ENCODE assay signal across 15 cellular contexts in genomic region chr17:80738406-80738805, GRCh38.
A peak's percentile ranks its signal among the peaks of the same experiment; 100 is the strongest.
DNase-seq lines count a peak whose midpoint lies in the region; ATAC-seq, FAIRE-seq and TF ChIP-seq lines count a peak whose summit lies in the region.
"Had no signal": no experiment of that assay in that cellular context is flagged by ENCODE, and none has a peak within 500 bp of the region (broad histone marks: within the 10 kb centered on the region; RNA-seq: fewer than 3 reads in every experiment).

No MANE protein-coding gene starts in this region.

- CTCF ChIA-PET in activated naive CD4-positive, alpha-beta T cell treated with anti-CD3 and anti-CD28 coated beads, Interleukin-2, amount 10 ng/mL, durations not matched to agents 7 days and 5 days (lab: Charles Lee): no interaction called here
- CTCF ChIA-PET in GM12878 (lab: Yijun Ruan, JAX) (interaction anchor here (1.5 to 2.0 kb wide), 2 partner anchors 35 to 95 kb away, joined by 6 to 7 read pairs; no protein-coding TSS in a partner anchor), A673 (lab: Charles Lee) (no interaction called here)

- no peak for TF ChIP-seq RAD21 in GM12878 (IDR thresholded peaks at IDR 0.05; ENCODE audit: insufficient read depth, low read depth, low read length)

- DNase-seq in activated naive CD4-positive, alpha-beta T cell treated with anti-CD3 and anti-CD28 coated beads, Interleukin-2, amount 10 ng/mL, durations not matched to agents 7 days and 5 days: no peak
- DNase-seq in activated naive CD4-positive, alpha-beta T cell treated with anti-CD3 and anti-CD28 coated beads, Interleukin-2, amount 50 U/mL, for 16 hours: no peak
- DNase-seq in NOMO-1 treated with DMSO at 0.1 percent for 48 hours (lab: John Stamatoyannopoulos, UW; ENCODE audit: unreplicated experiment) (peak; percentile 91), GM12878 (ENCODE audit: low read depth, low spot score) (peak; percentile 34), activated gamma-delta T cell (lab: John Stamatoyannopoulos, UW) (no peak), A673 (ENCODE audit: low spot score) (no peak), DMS53 treated with DMSO at 0.1 percent for 48 hours (lab: John Stamatoyannopoulos, UW; ENCODE audit: unreplicated experiment) (no peak)
- DNase-seq: activated CD4-positive, alpha-beta T cell treated with anti-CD3 and anti-CD28 coated beads, Interleukin-2, amount 50 U/mL, for 48 hours; NCI-H1417 treated with DMSO at 0.1 percent for 48 hours; NCI-H526 treated with DMSO at 0.1 percent for 48 hours; stimulated activated CD4-positive, alpha-beta T cell treated with anti-CD3 and anti-CD28 coated beads, Interleukin-2, amount 100 ng/mL, for 48 hours had no signal

- peak overlapping the region; percentile 72 for H3K4me2 ChIP-seq in GM12878 (ENCODE audit: control insufficient read depth, insufficient read depth)

- peaks cover 28% of the 10 kb centered on the region for H3K4me1 ChIP-seq in GM12878 (ENCODE audit: control insufficient read depth, insufficient read depth, low read length)
- no peaks in the 10 kb centered on the region for H3K4me1 ChIP-seq in A673 (ENCODE audit: insufficient read depth, low read length, poor library complexity, severe bottlenecking)

- H3K27me3 Mint-ChIP-seq in activated naive CD4-positive, alpha-beta T cell treated with anti-CD3 and anti-CD28 coated beads, Interleukin-2, amount 10 ng/mL, durations not matched to agents 7 days and 5 days: no peaks in the 10 kb centered on the region
- no peaks in the 10 kb centered on the region for H3K27me3 Mint-ChIP-seq in stimulated activated naive CD8-positive, alpha-beta T cell treated with anti-CD3 and anti-CD28 coated beads, Interleukin-15, Interleukin-2, amounts not matched to agents 100 ng/mL and 50 ng/mL, for 24 hours

- peak; percentile 85 for FAIRE-seq in GM12878 (lab: Jason Lieb, UNC)
- FAIRE-seq: colon had no signal

- no peak for TF ChIP-seq EP300 in GM12878 (IDR thresholded peaks at IDR 0.05; ENCODE audit: borderline replicate concordance in 1 of 2, control insufficient read depth in 1 of 2, low read depth in 2 of 2, low read length in 2 of 2)

- peak overlapping the region; percentile 38 for H3K9ac ChIP-seq in GM12878 (ENCODE audit: control insufficient read depth, insufficient read depth, low read length)

- H3K4me1 Mint-ChIP-seq in activated naive CD4-positive, alpha-beta T cell treated with anti-CD3 and anti-CD28 coated beads, Interleukin-2, amount 10 ng/mL, durations not matched to agents 7 days and 5 days: peaks cover 81% of the 10 kb centered on the region
- H3K4me1 Mint-ChIP-seq in stimulated activated naive CD8-positive, alpha-beta T cell treated with anti-CD3 and anti-CD28 coated beads, Interleukin-15, Interleukin-2, amounts not matched to agents 100 ng/mL and 50 ng/mL, for 24 hours (ENCODE audit: low read depth): peaks cover 76% of the 10 kb centered on the region

- H3K27me3 ChIP-seq in GM12878 (replicated peaks in 1 of 2; ENCODE audit: control insufficient read depth in 2 of 2, insufficient read depth in 2 of 2, low read length in 1 of 2) (no peaks in the 10 kb centered on the region), A673 (replicated peaks; ENCODE audit: insufficient read depth, low read depth, low read length, poor library complexity) (no peaks in the 10 kb centered on the region)
- H3K27me3 ChIP-seq: SJSA1 had no signal

- H3K4me3 Mint-ChIP-seq in activated naive CD4-positive, alpha-beta T cell treated with anti-CD3 and anti-CD28 coated beads, Interleukin-2, amount 10 ng/mL, durations not matched to agents 7 days and 5 days: no peak overlapping the region
- H3K4me3 Mint-ChIP-seq in stimulated activated naive CD8-positive, alpha-beta T cell treated with anti-CD3 and anti-CD28 coated beads, Interleukin-15, Interleukin-2, amounts not matched to agents 100 ng/mL and 50 ng/mL, for 24 hours: peak overlapping the region; percentile 54

- H3K27ac ChIP-seq in GM12878 (ENCODE audit: control insufficient read depth, insufficient read depth) (peak overlapping the region; percentile 76), A673 (ENCODE audit: low read depth, low read length, poor library complexity, severe bottlenecking) (no peak overlapping the region)
- H3K27ac ChIP-seq: SJSA1 had no signal

- H3K27ac Mint-ChIP-seq in activated naive CD4-positive, alpha-beta T cell treated with anti-CD3 and anti-CD28 coated beads, Interleukin-2, amount 10 ng/mL, durations not matched to agents 7 days and 5 days: peak overlapping the region; percentile 89
- H3K27ac Mint-ChIP-seq in stimulated activated naive CD8-positive, alpha-beta T cell treated with anti-CD3 and anti-CD28 coated beads, Interleukin-15, Interleukin-2, amounts not matched to agents 100 ng/mL and 50 ng/mL, for 24 hours: peak overlapping the region; percentile 79

- RAD21 ChIA-PET in GM12878 (lab: Charles Lee; ENCODE audit: unreplicated experiment): interaction anchor here (1.5 to 2.1 kb wide), 2 partner anchors 139 to 211 kb away, joined by 4 to 7 read pairs; no protein-coding TSS in a partner anchor

- WGBS in GM12878 (ENCODE audit: insufficient coverage, insufficient replicate concordance, low lambda C conversion rate, missing lambda C conversion rate): 82% methylated on average over 7 of the region's 7 CpGs

- POLR2A ChIA-PET in GM12878 (lab: Charles Lee): no interaction called here
- POLR2A ChIA-PET in A673 (lab: Charles Lee; ENCODE audit: low non-redundant PET): no interaction called here

- peak overlapping the region; percentile 51 for H2AFZ ChIP-seq in GM12878 (ENCODE audit: control insufficient read depth, low read depth, low read length)

- peaks cover 2 to 5% of the 10 kb centered on the region in 2 experiments; a peak in 3 of 4 replicates for H3K36me3 ChIP-seq in GM12878 (ENCODE audit: control insufficient read depth in 2 of 2, insufficient read depth in 2 of 2, low read length in 1 of 2)
- no peaks in the 10 kb centered on the region for H3K36me3 ChIP-seq in A673 (ENCODE audit: insufficient read depth, low read length, poor library complexity, severe bottlenecking)

- peaks cover 2% of the 10 kb centered on the region for H3K9me3 Mint-ChIP-seq in activated naive CD4-positive, alpha-beta T cell treated with anti-CD3 and anti-CD28 coated beads, Interleukin-2, amount 10 ng/mL, durations not matched to agents 7 days and 5 days
- H3K9me3 Mint-ChIP-seq in stimulated activated naive CD8-positive, alpha-beta T cell treated with anti-CD3 and anti-CD28 coated beads, Interleukin-15, Interleukin-2, amounts not matched to agents 100 ng/mL and 50 ng/mL, for 24 hours: no peaks in the 10 kb centered on the region

- TF ChIP-seq POLR2A in GM12878 (IDR thresholded peaks at IDR 0.05; ENCODE audit: low read depth, low read length): no peak

- TF ChIP-seq CTCF in GM12878 (IDR thresholded peaks at IDR 0.05 in 2 of 3, conservative IDR thresholded peaks at IDR 0.05 in 1 of 3; ENCODE audit: control insufficient read depth in 2 of 3, extremely low read depth in 1 of 3, insufficient read depth in 1 of 3, low read depth in 3 of 3, low read length in 3 of 3): no peak
- TF ChIP-seq CTCF in A673 (conservative IDR thresholded peaks at IDR 0.05; ENCODE audit: low read depth, low read length): no peak

- peak; percentile 52 for ATAC-seq in GM12878
- ATAC-seq: HCT116 had no signal

- intact Hi-C loops in GM12878 (cut with micrococcal nuclease; ENCODE audit: unreplicated experiment) (loop anchor here (5.0 to 10.0 kb wide), 3 partner anchors 44 to 314 kb away; no protein-coding TSS in a partner anchor), A673 (cut with micrococcal nuclease; ENCODE audit: unreplicated experiment) (no loop called here)

- no peaks in the 10 kb centered on the region for H4K20me1 ChIP-seq in GM12878 (ENCODE audit: control insufficient read depth, insufficient read depth)

- SMC1A ChIA-PET in GM12878 (lab: Charles Lee; ENCODE audit: uncharacterized antibody, unreplicated experiment): interaction anchor here (3.2 to 4.9 kb wide), 3 partner anchors 53 to 133 kb away, joined by 14 to 24 read pairs (median 17); no protein-coding TSS in a partner anchor

- BruUV-seq in GM12878 (replicated peaks; lab: Mats Ljungman, UMichigan) (no TSS peak), A673 (replicated peaks; lab: Mats Ljungman, UMichigan) (no TSS peak)

- H3K79me2 ChIP-seq in GM12878 (ENCODE audit: control insufficient read depth, insufficient read depth, low read length): peaks cover 3% of the 10 kb centered on the region; the same call in 1 of the 2 replicates

- in situ Hi-C loops in GM12878 (cut with MboI): no loop called here

- no peaks in the 10 kb centered on the region; the same call in 2 of the 3 replicates for H3K9me3 ChIP-seq in GM12878 (replicated peaks; ENCODE audit: control insufficient read depth, insufficient read depth, low read length)
- no peaks in the 10 kb centered on the region for H3K9me3 ChIP-seq in A673 (ENCODE audit: low read depth, low read length, poor library complexity, severe bottlenecking)
- H3K9me3 ChIP-seq: SJSA1 had no signal

- H3K4me3 ChIP-seq in GM12878 (peak overlapping the region; percentile 51; the same call in 1 of the 2 replicates), A673 (ENCODE audit: low read depth, low read length, poor library complexity, severe bottlenecking) (no peak overlapping the region)
- H3K4me3 ChIP-seq: SJSA1 had no signal

- peaks cover 57% of the 10 kb centered on the region for H3K36me3 Mint-ChIP-seq in activated naive CD4-positive, alpha-beta T cell treated with anti-CD3 and anti-CD28 coated beads, Interleukin-2, amount 10 ng/mL, durations not matched to agents 7 days and 5 days
- H3K36me3 Mint-ChIP-seq in stimulated activated naive CD8-positive, alpha-beta T cell treated with anti-CD3 and anti-CD28 coated beads, Interleukin-15, Interleukin-2, amounts not matched to agents 100 ng/mL and 50 ng/mL, for 24 hours (ENCODE audit: low read depth): peaks cover 46% of the 10 kb centered on the region

TF ChIP-seq in GM12878, 131 proteins besides CTCF, POLR2A, EP300 and RAD21:
- peak; percentile 5; the same call in 1 of the 2 replicates for TF ChIP-seq SPI1 (IDR thresholded peaks at IDR 0.05; ENCODE audit: borderline replicate concordance, insufficient read depth, low read depth, low read length)
- TF ChIP-seq SREBF1 (IDR thresholded peaks at IDR 0.05; ENCODE audit: low read length): no peak
- TF ChIP-seq MTA3 (IDR thresholded peaks at IDR 0.05; ENCODE audit: borderline replicate concordance, low read length): no peak
- peak; percentile 78 for TF ChIP-seq RUNX3 (IDR thresholded peaks at IDR 0.05; ENCODE audit: low read length)
- 0 out of 2 replicates have a peak, but pooled peaks have one; percentile 35 for TF ChIP-seq EED (IDR thresholded peaks at IDR 0.05; ENCODE audit: low read depth)

Comparison
In these comparisons a context has a peak if more than half of its experiments do, and no peak if none do; other contexts are left out.
1. DNase-seq: peak in NOMO-1 treated with DMSO at 0.1 percent for 48 hours (single experiment) and GM12878 (single experiment); none in activated naive CD4-positive, alpha-beta T cell treated with anti-CD3 and anti-CD28 coated beads, Interleukin-2, amount 10 ng/mL, durations not matched to agents 7 days and 5 days (single experiment), activated naive CD4-positive, alpha-beta T cell treated with anti-CD3 and anti-CD28 coated beads, Interleukin-2, amount 50 U/mL, for 16 hours (single experiment), activated gamma-delta T cell (single experiment), A673 (single experiment) and DMS53 treated with DMSO at 0.1 percent for 48 hours (single experiment).